In genomic region chr5:172707285-172708182, GRCh38 we compare ENCODE assay signal across 8 cellular contexts.
A peak's percentile ranks its signal among the peaks of the same experiment; 100 is the strongest.
DNase-seq lines count a peak whose midpoint lies in the region; ATAC-seq lines count a peak whose summit lies in the region.

No MANE protein-coding gene starts in this region.

- peak; percentile 62 to 69 for ATAC-seq in left cardiac atrium
- peak; percentile 40 for ATAC-seq in stimulated activated naive CD8-positive, alpha-beta T cell treated with anti-CD3 and anti-CD28 coated beads, Interleukin-15, amount 100 ng/mL, for 72 hours
- ATAC-seq in HG02571 (IDR thresholded peaks at IDR 0.05; ENCODE audit: unreplicated experiment) = no peak
- no peak for ATAC-seq in GM21529 (IDR thresholded peaks at IDR 0.05; ENCODE audit: unreplicated experiment)

- H3K27ac Mint-ChIP-seq in stimulated activated naive CD8-positive, alpha-beta T cell treated with anti-CD3 and anti-CD28 coated beads, Interleukin-15, amount 100 ng/mL, for 72 hours = no peak overlapping the region

- intact Hi-C loops in left cardiac atrium (cut with DNase I) = no loop called here

- in situ Hi-C loops in G401 (cut with HindIII; ENCODE audit: low sequenced_read_pairs) = no loop called here

- H3K4me1 Mint-ChIP-seq in stimulated activated naive CD8-positive, alpha-beta T cell treated with anti-CD3 and anti-CD28 coated beads, Interleukin-15, amount 100 ng/mL, for 72 hours = no peaks in the 10 kb centered on the region

- DNase-seq in G401 (ENCODE audit: low spot score) (peak; percentile 31), Kasumi-1 (lab: John Stamatoyannopoulos, UW) (peak; percentile 68 to 78), SW 1271 (lab: John Stamatoyannopoulos, UW) (peak; percentile 22 to 67), left cardiac atrium (peak; percentile 63), AML-193 (lab: John Stamatoyannopoulos, UW) (no peak)
- no peak for DNase-seq in stimulated activated naive CD8-positive, alpha-beta T cell treated with anti-CD3 and anti-CD28 coated beads, Interleukin-15, amount 100 ng/mL, for 72 hours

- no peaks in the 10 kb centered on the region for H3K9me3 Mint-ChIP-seq in stimulated activated naive CD8-positive, alpha-beta T cell treated with anti-CD3 and anti-CD28 coated beads, Interleukin-15, amount 100 ng/mL, for 72 hours

- H3K4me3 Mint-ChIP-seq in stimulated activated naive CD8-positive, alpha-beta T cell treated with anti-CD3 and anti-CD28 coated beads, Interleukin-15, amount 100 ng/mL, for 72 hours = no peak overlapping the region

- H3K27me3 Mint-ChIP-seq in stimulated activated naive CD8-positive, alpha-beta T cell treated with anti-CD3 and anti-CD28 coated beads, Interleukin-15, amount 100 ng/mL, for 72 hours = peaks cover 52% of the 10 kb centered on the region

Comparison
In these comparisons a context has a peak if more than half of its experiments do, and no peak if none do; other contexts are left out.
1. DNase-seq: peak in G401 (single experiment), Kasumi-1 (2 of 2), SW 1271 (2 of 2) and left cardiac atrium (single experiment); none in stimulated activated naive CD8-positive, alpha-beta T cell treated with anti-CD3 and anti-CD28 coated beads, Interleukin-15, amount 100 ng/mL, for 72 hours (0 of 2) and AML-193 (0 of 2).
2. ATAC-seq: peak in left cardiac atrium (2 of 2) and stimulated activated naive CD8-positive, alpha-beta T cell treated with anti-CD3 and anti-CD28 coated beads, Interleukin-15, amount 100 ng/mL, for 72 hours (single experiment); none in HG02571 (single experiment) and GM21529 (single experiment).